Comparison of ENCODE assay signal across 20 cellular contexts in genomic region chr2:225319872-225320271, GRCh38.
DNase-seq lines count a peak whose midpoint lies in the region; ATAC-seq, FAIRE-seq and TF ChIP-seq lines count a peak whose summit lies in the region.
"Had no signal": no experiment of that assay in that cellular context is flagged by ENCODE, and none has a peak within 500 bp of the region (broad histone marks: within the 10 kb centered on the region; RNA-seq: fewer than 3 reads in every experiment).

No MANE protein-coding gene starts in this region.

- H3K4me3 ChIP-seq in BE2C (ENCODE audit: low read depth, low read length) (no peak overlapping the region), prostate gland (no peak overlapping the region), gastrocnemius medialis (no peak overlapping the region)
- H3K4me3 ChIP-seq: BLaER1 treated with 17β-estradiol and CSF1 and Interleukin-3, amounts not matched to agents 10 nM and 100 nM had no signal

- in situ Hi-C loops in gastrocnemius medialis (cut with MboI; ENCODE audit: low sequenced_read_pairs in 4 of 4) = no loop called here

- TF ChIP-seq CTCF in BE2C (IDR thresholded peaks at IDR 0.05; ENCODE audit: low read depth, low read length) (no peak), prostate gland (IDR thresholded peaks at IDR 0.05) (no peak), gastrocnemius medialis (IDR thresholded peaks at IDR 0.05 in 4 of 5, conservative IDR thresholded peaks at IDR 0.05 in 1 of 5) (no peak)

- TF ChIP-seq POLR2A in H54 (IDR thresholded peaks at IDR 0.05; ENCODE audit: low read depth, low read length) (no peak), prostate gland (IDR thresholded peaks at IDR 0.05) (no peak), gastrocnemius medialis (IDR thresholded peaks at IDR 0.05) (no peak)

- intact Hi-C loops in prostate gland (cut with DNase I) = no loop called here
- intact Hi-C loops in gastrocnemius medialis (cut with DNase I; ENCODE audit: low total_unique reads) = no loop called here

- H3K9me3 ChIP-seq in BE2C = no peaks in the 10 kb centered on the region
- H3K9me3 ChIP-seq in prostate gland = no peaks in the 10 kb centered on the region
- H3K9me3 ChIP-seq in gastrocnemius medialis = no peaks in the 10 kb centered on the region

- H3K27me3 ChIP-seq in BE2C (no peaks in the 10 kb centered on the region), prostate gland (replicated peaks; ENCODE audit: insufficient read depth) (no peaks in the 10 kb centered on the region), gastrocnemius medialis (no peaks in the 10 kb centered on the region)
- H3K27me3 ChIP-seq: BLaER1 treated with 17β-estradiol and CSF1 and Interleukin-3, amounts not matched to agents 10 nM and 100 nM had no signal

- H3K4me1 ChIP-seq in BE2C (peaks cover 8% of the 10 kb centered on the region; the same call in 1 of the 2 replicates), prostate gland (replicated peaks) (no peaks in the 10 kb centered on the region), gastrocnemius medialis (no peaks in the 10 kb centered on the region)
- H3K4me1 ChIP-seq: BLaER1 treated with 17β-estradiol and CSF1 and Interleukin-3, amounts not matched to agents 10 nM and 100 nM had no signal

- no peak for FAIRE-seq in H54 (lab: Jason Lieb, UNC)
- FAIRE-seq: A204.1, G401.6, GM12892 had no signal

- H3K27ac ChIP-seq in prostate gland = no peak overlapping the region
- H3K27ac ChIP-seq in gastrocnemius medialis = no peak overlapping the region
- H3K27ac ChIP-seq: 22Rv1; BLaER1 treated with 17β-estradiol and CSF1 and Interleukin-3, amounts not matched to agents 10 nM and 100 nM had no signal

- H3K36me3 ChIP-seq in BE2C (no peaks in the 10 kb centered on the region), prostate gland (no peaks in the 10 kb centered on the region), gastrocnemius medialis (no peaks in the 10 kb centered on the region)
- H3K36me3 ChIP-seq: BLaER1 treated with 17β-estradiol and CSF1 and Interleukin-3, amounts not matched to agents 10 nM and 100 nM had no signal

- ATAC-seq in SK-N-SH treated with all-trans-retinoic acid at 6 μM for 48 hours (no peak), gastrocnemius medialis (no peak)

- DNase-seq in DMS 273 (lab: John Stamatoyannopoulos, UW; ENCODE audit: unreplicated experiment) (peak; percentile 20), NCI-H2171 treated with DMSO at 0.1 percent for 48 hours (lab: John Stamatoyannopoulos, UW) (peak; percentile 89), NCI-H69 (lab: John Stamatoyannopoulos, UW) (peak; percentile 63), BE2C (no peak), H54 (ENCODE audit: insufficient read length, low spot score) (no peak), prostate gland (ENCODE audit: low spot score) (no peak), gastrocnemius medialis (no peak)
- DNase-seq: CD4-positive, alpha-beta T cell; CD8-positive, alpha-beta memory T cell; DMS153; DND-41; GOT3; H7; HCEC 1CT had no signal

TF ChIP-seq in SK-N-SH treated with all-trans-retinoic acid at 6 μM for 48 hours, 23 proteins besides CTCF, POLR2A, EP300 and RAD21:
- TF ChIP-seq TCF4 (CRISPR knock-in tag; IDR thresholded peaks at IDR 0.05; ENCODE audit: borderline replicate concordance) (peak; percentile 79), ZNF8 (CRISPR knock-in tag; IDR thresholded peaks at IDR 0.05) (no peak)

Comparison
In these comparisons a context has a peak if more than half of its experiments do, and no peak if none do; other contexts are left out.
1. DNase-seq: peak in DMS 273 (single experiment), NCI-H2171 treated with DMSO at 0.1 percent for 48 hours (single experiment) and NCI-H69 (single experiment); none in BE2C (single experiment), H54 (single experiment), prostate gland (single experiment) and gastrocnemius medialis (0 of 2).